In genomic region chr19:19457691-19458090, GRCh38 we compare ENCODE assay signal across 1 cellular context.
TF ChIP-seq lines count a peak whose summit lies in the region.

No MANE protein-coding gene starts in this region.

TF ChIP-seq in IMR-90, 13 proteins besides CTCF, POLR2A, EP300 and RAD21 (continued from another document):
- TF ChIP-seq USF2 (IDR thresholded peaks at IDR 0.05; ENCODE audit: low read depth, low read length) = no peak
- no peak for TF ChIP-seq CEBPB (IDR thresholded peaks at IDR 0.05; ENCODE audit: low read depth, low read length)
